2 cellular contexts compared by ENCODE assay signal in genomic region chr4:81300352-81300751, GRCh38.
"Not testable (repeated sequence)": the region's sequence is repeated elsewhere in the genome, so short reads cannot be mapped to it uniquely, and the experiment has no call there.

No MANE protein-coding gene starts in this region.

- H3K4me1 ChIP-seq in BLaER1: peaks cover 23% of the 10 kb centered on the region
- peaks cover 7 to 26% (median 19%) of the 10 kb centered on the region in 10 experiments; a peak in 17 of 20 replicates for H3K4me1 ChIP-seq in BLaER1 treated with 17β-estradiol and CSF1 and Interleukin-3, amounts not matched to agents 10 nM and 100 nM

- H4K20me1 ChIP-seq in BLaER1; BLaER1 treated with 17β-estradiol and CSF1 and Interleukin-3, amounts not matched to agents 10 nM and 100 nM: not testable (repeated sequence)

- H3K9ac ChIP-seq in BLaER1; BLaER1 treated with 17β-estradiol and CSF1 and Interleukin-3, amounts not matched to agents 10 nM and 100 nM: not testable (repeated sequence)

- H3K4me3 ChIP-seq in BLaER1; BLaER1 treated with 17β-estradiol and CSF1 and Interleukin-3, amounts not matched to agents 10 nM and 100 nM: not testable (repeated sequence)

- H3K9me3 ChIP-seq in BLaER1: peaks cover 33% of the 10 kb centered on the region
- peaks cover 23 to 42% (median 31%) of the 10 kb centered on the region in 11 experiments for H3K9me3 ChIP-seq in BLaER1 treated with 17β-estradiol and CSF1 and Interleukin-3, amounts not matched to agents 10 nM and 100 nM (replicated peaks in 1 of 11)

- H3K4me2 ChIP-seq in BLaER1: peak overlapping the region; percentile 28; the same call in 1 of the 2 replicates
- peak overlapping the region in 7 of 11 experiments; percentile 35 to 79 (median 72); a peak in 8 of 22 replicates for H3K4me2 ChIP-seq in BLaER1 treated with 17β-estradiol and CSF1 and Interleukin-3, amounts not matched to agents 10 nM and 100 nM

- H3K27ac ChIP-seq in BLaER1; BLaER1 treated with 17β-estradiol and CSF1 and Interleukin-3, amounts not matched to agents 10 nM and 100 nM: not testable (repeated sequence)

- not testable (repeated sequence) for H3K36me3 ChIP-seq in BLaER1; BLaER1 treated with 17β-estradiol and CSF1 and Interleukin-3, amounts not matched to agents 10 nM and 100 nM

- H3K27me3 ChIP-seq in BLaER1; BLaER1 treated with 17β-estradiol and CSF1 and Interleukin-3, amounts not matched to agents 10 nM and 100 nM: not testable (repeated sequence)
